ENCODE assay signal across 29 cellular contexts in genomic region chr1:29920316-29920715, GRCh38.
"Had no signal": no experiment of that assay in that cellular context is flagged by ENCODE, and none has a peak within 500 bp of the region (broad histone marks: within the 10 kb centered on the region; RNA-seq: fewer than 3 reads in every experiment).

No MANE protein-coding gene starts in this region.

- H3K27ac ChIP-seq: ascending aorta, cardiac muscle cell, VCaP had no signal

- H3K36me3 ChIP-seq: ascending aorta, cardiac muscle cell had no signal

- H3K4me1 ChIP-seq: ascending aorta had no signal

- H3K9me3 ChIP-seq: ascending aorta had no signal

- DNase-seq: activated CD4-positive, alpha-beta memory T cell treated with anti-CD3 and anti-CD28 coated beads, Interleukin-2, amount 10 ng/mL, durations not matched to agents 7 days and 5 days; activated CD4-positive, alpha-beta T cell treated with anti-CD3 and anti-CD28 coated beads for 1 hour; activated CD4-positive, alpha-beta T cell treated with anti-CD3 and anti-CD28 coated beads for 36 hours; activated CD4-positive, alpha-beta T cell treated with anti-CD3 and anti-CD28 coated beads for 48 hours; activated CD4-positive, alpha-beta T cell treated with anti-CD3 and anti-CD28 coated beads, Interleukin-2, amount 10 ng/mL, durations not matched to agents 7 days and 5 days; activated CD4-positive, alpha-beta T cell treated with anti-CD3 and anti-CD28 coated beads, Interleukin-2, amount 50 U/mL, for 48 hours; activated CD4-positive, CD25-positive, alpha-beta regulatory T cell; activated CD8-positive, alpha-beta memory T cell treated with anti-CD3 and anti-CD28 coated beads for 24 hours; activated CD8-positive, alpha-beta memory T cell treated with anti-CD3 and anti-CD28 coated beads, Interleukin-2, amount 10 ng/mL, durations not matched to agents 7 days and 5 days; activated CD8-positive, alpha-beta memory T cell treated with anti-CD3 and anti-CD28 coated beads, Interleukin-2, amount 50 U/mL, for 48 hours; activated CD8-positive, alpha-beta T cell treated with anti-CD3 and anti-CD28 coated beads, Interleukin-2, amount 10 ng/mL, durations not matched to agents 7 days and 5 days; activated effector memory CD4-positive, alpha-beta T cell treated with Interleukin-2 at 50 U/mL for 16 hours; activated gamma-delta T cell; activated naive CD4-positive, alpha-beta T cell treated with anti-CD3 and anti-CD28 coated beads, Interleukin-2, amount 10 ng/mL, durations not matched to agents 7 days and 5 days; activated naive CD4-positive, alpha-beta T cell treated with Interleukin-2 at 50 U/mL for 16 hours; activated naive CD8-positive, alpha-beta T cell treated with anti-CD3 and anti-CD28 coated beads, Interleukin-2, amount 10 ng/mL, durations not matched to agents 7 days and 5 days; activated naive CD8-positive, alpha-beta T cell treated with anti-CD3 and anti-CD28 coated beads, Interleukin-2, amount 50 U/mL, for 24 hours; activated T-cell treated with anti-CD3 and anti-CD28 coated beads, Interleukin-2, amount 50 U/mL, for 24 hours; activated T-cell treated with anti-CD3 and anti-CD28 coated beads, Interleukin-2, amount 50 U/mL, for 48 hours; amygdala; anterior cingulate cortex; caudate nucleus; cerebellar nuclear complex; T-helper 1 cell; T-helper 2 cell; T-helper 9 cell had no signal

- H3K4me3 ChIP-seq: ascending aorta, cardiac muscle cell had no signal

- H3K27me3 ChIP-seq: ascending aorta, cardiac muscle cell had no signal
